Comparison of ENCODE assay signal across 1 cellular context in the genomic region with DNA sequence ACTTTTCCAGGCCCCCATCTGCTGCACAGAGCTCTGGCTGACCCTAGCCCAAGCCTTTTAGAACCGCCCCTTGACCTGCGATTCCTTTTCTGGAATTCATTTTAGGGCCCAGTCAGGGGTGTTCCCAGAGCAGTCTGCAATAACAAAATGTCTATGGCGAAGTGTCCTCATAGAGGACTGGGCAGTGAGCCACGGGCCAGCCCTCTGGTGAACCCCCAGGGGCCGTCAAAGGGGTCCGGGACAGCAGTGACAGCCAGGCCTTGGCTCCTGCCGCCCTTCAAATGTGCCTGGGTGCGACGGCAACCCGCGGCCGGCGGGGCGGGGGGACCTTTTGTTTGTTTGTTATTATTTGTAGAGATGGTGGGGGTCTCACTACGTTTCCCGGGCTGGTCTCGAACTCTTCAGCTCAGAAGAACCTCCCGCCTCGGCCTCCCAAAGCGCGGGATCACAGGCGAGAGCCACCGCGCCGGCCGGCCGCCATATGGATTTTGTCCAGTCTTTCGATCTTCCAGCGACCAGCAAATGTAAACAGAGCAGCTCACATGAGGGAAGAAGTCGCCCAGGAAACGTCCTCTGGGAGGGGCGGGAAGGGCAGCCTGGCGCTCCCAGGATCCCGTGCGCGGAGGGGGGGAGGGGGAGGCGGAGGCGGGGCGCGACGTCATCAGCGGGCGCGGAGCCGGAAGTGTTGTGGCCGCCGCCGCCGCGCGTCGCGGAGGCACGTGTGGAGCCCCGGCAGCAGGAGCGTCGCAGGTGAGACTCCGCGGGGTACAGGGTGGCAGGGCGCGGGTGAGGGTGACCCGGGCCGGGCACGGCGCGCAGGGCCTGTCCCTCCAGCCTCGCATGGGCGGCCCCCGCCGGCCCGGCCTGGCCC.
TF ChIP-seq lines count a peak whose summit lies in the region.

Gene TRMT61A, plus strand, starts transcription at position 685 of the 871 bp plus-strand sequence. CDS start 783 bp downstream, outside the sequence.

TF ChIP-seq in K562, 482 proteins besides CTCF, POLR2A, EP300 and RAD21 (continued from another document and continues in another):
- TF ChIP-seq, protein P1, sequence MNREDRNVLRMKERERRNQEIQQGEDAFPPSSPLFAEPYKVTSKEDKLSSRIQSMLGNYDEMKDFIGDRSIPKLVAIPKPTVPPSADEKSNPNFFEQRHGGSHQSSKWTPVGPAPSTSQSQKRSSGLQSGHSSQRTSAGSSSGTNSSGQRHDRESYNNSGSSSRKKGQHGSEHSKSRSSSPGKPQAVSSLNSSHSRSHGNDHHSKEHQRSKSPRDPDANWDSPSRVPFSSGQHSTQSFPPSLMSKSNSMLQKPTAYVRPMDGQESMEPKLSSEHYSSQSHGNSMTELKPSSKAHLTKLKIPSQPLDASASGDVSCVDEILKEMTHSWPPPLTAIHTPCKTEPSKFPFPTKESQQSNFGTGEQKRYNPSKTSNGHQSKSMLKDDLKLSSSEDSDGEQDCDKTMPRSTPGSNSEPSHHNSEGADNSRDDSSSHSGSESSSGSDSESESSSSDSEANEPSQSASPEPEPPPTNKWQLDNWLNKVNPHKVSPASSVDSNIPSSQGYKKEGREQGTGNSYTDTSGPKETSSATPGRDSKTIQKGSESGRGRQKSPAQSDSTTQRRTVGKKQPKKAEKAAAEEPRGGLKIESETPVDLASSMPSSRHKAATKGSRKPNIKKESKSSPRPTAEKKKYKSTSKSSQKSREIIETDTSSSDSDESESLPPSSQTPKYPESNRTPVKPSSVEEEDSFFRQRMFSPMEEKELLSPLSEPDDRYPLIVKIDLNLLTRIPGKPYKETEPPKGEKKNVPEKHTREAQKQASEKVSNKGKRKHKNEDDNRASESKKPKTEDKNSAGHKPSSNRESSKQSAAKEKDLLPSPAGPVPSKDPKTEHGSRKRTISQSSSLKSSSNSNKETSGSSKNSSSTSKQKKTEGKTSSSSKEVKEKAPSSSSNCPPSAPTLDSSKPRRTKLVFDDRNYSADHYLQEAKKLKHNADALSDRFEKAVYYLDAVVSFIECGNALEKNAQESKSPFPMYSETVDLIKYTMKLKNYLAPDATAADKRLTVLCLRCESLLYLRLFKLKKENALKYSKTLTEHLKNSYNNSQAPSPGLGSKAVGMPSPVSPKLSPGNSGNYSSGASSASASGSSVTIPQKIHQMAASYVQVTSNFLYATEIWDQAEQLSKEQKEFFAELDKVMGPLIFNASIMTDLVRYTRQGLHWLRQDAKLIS (CRISPR knock-in tag; IDR thresholded peaks at IDR 0.05): no peak
- TF ChIP-seq ZNF551 (CRISPR knock-in tag; IDR thresholded peaks at IDR 0.05) (no peak), JUNB (CRISPR knock-in tag; conservative IDR thresholded peaks at IDR 0.05) (no peak), SMARCA4 (IDR thresholded peaks at IDR 0.05) (no peak), ZNF696 (CRISPR knock-in tag; conservative IDR thresholded peaks at IDR 0.05) (no peak), RBM17 (IDR thresholded peaks at IDR 0.05; ENCODE audit: borderline replicate concordance, low read depth, low read length) (no peak), PHF20 (IDR thresholded peaks at IDR 0.05; ENCODE audit: partially characterized antibody) (peak; percentile 43), ZNF146 (CRISPR knock-in tag; IDR thresholded peaks at IDR 0.05; ENCODE audit: unreplicated experiment) (no peak), ZZZ3 (IDR thresholded peaks at IDR 0.05) (no peak), HINFP (tag; conservative IDR thresholded peaks at IDR 0.05; ENCODE audit: low read depth) (no peak), ZNF584 (CRISPR knock-in tag; IDR thresholded peaks at IDR 0.05; ENCODE audit: low read depth) (no peak), PREB (CRISPR knock-in tag; IDR thresholded peaks at IDR 0.05) (no peak), ETS2 (tag; IDR thresholded peaks at IDR 0.05; ENCODE audit: borderline replicate concordance, poor library complexity, severe bottlenecking) (no peak), HEY1 (CRISPR knock-in tag; IDR thresholded peaks at IDR 0.05; ENCODE audit: borderline replicate concordance) (no peak), RB1 (IDR thresholded peaks at IDR 0.05; ENCODE audit: low read depth) (no peak), LARP7 (IDR thresholded peaks at IDR 0.05) (no peak), E2F3 (CRISPR knock-in tag; IDR thresholded peaks at IDR 0.05) (no peak), ZNF384 (IDR thresholded peaks at IDR 0.05; ENCODE audit: low read depth, low read length) (no peak), NR1H2 (CRISPR knock-in tag; IDR thresholded peaks at IDR 0.05) (no peak), LEF1 (IDR thresholded peaks at IDR 0.05) (no peak), TBP (optimal IDR thresholded peaks at IDR 0.05; ENCODE audit: low read depth, low read length) (peak; percentile 56), NCOA2 (IDR thresholded peaks at IDR 0.05; ENCODE audit: partially characterized antibody in 2 of 2) (no peak), MEF2D (tag; conservative IDR thresholded peaks at IDR 0.05; ENCODE audit: low read depth) (no peak), CC2D1A (IDR thresholded peaks at IDR 0.05) (no peak), THRA (IDR thresholded peaks at IDR 0.05) (no peak), ZNF316 (IDR thresholded peaks at IDR 0.05) (no peak), ZEB2 (IDR thresholded peaks at IDR 0.05) (no peak), SMARCC2 (IDR thresholded peaks at IDR 0.05; ENCODE audit: low read depth) (no peak), SREBF1 (IDR thresholded peaks at IDR 0.05; ENCODE audit: borderline replicate concordance, low read depth, low read length) (no peak), CAMTA2 (CRISPR knock-in tag; conservative IDR thresholded peaks at IDR 0.05) (no peak), ILF3 (IDR thresholded peaks at IDR 0.05; ENCODE audit: borderline replicate concordance) (no peak), SAP30 (IDR thresholded peaks at IDR 0.05; ENCODE audit: borderline replicate concordance, insufficient read depth, low read depth, low read length, poor library complexity, severe bottlenecking) (peak; percentile 99), ZNF785 (CRISPR knock-in tag; IDR thresholded peaks at IDR 0.05) (no peak), HBP1 (CRISPR knock-in tag; IDR thresholded peaks at IDR 0.05) (no peak), ZNF3 (CRISPR knock-in tag; IDR thresholded peaks at IDR 0.05) (no peak), TRIM28 (IDR thresholded peaks at IDR 0.05) (no peak)
- TF ChIP-seq, protein P2, sequence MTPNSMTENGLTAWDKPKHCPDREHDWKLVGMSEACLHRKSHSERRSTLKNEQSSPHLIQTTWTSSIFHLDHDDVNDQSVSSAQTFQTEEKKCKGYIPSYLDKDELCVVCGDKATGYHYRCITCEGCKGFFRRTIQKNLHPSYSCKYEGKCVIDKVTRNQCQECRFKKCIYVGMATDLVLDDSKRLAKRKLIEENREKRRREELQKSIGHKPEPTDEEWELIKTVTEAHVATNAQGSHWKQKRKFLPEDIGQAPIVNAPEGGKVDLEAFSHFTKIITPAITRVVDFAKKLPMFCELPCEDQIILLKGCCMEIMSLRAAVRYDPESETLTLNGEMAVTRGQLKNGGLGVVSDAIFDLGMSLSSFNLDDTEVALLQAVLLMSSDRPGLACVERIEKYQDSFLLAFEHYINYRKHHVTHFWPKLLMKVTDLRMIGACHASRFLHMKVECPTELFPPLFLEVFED (CRISPR knock-in tag; conservative IDR thresholded peaks at IDR 0.05): no peak
- TF ChIP-seq, protein P3, sequence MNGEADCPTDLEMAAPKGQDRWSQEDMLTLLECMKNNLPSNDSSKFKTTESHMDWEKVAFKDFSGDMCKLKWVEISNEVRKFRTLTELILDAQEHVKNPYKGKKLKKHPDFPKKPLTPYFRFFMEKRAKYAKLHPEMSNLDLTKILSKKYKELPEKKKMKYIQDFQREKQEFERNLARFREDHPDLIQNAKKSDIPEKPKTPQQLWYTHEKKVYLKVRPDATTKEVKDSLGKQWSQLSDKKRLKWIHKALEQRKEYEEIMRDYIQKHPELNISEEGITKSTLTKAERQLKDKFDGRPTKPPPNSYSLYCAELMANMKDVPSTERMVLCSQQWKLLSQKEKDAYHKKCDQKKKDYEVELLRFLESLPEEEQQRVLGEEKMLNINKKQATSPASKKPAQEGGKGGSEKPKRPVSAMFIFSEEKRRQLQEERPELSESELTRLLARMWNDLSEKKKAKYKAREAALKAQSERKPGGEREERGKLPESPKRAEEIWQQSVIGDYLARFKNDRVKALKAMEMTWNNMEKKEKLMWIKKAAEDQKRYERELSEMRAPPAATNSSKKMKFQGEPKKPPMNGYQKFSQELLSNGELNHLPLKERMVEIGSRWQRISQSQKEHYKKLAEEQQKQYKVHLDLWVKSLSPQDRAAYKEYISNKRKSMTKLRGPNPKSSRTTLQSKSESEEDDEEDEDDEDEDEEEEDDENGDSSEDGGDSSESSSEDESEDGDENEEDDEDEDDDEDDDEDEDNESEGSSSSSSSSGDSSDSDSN (IDR thresholded peaks at IDR 0.05; ENCODE audit: borderline replicate concordance in 1 of 2, low read depth in 2 of 2, low read length in 2 of 2): no peak
- TF ChIP-seq, protein P4, sequence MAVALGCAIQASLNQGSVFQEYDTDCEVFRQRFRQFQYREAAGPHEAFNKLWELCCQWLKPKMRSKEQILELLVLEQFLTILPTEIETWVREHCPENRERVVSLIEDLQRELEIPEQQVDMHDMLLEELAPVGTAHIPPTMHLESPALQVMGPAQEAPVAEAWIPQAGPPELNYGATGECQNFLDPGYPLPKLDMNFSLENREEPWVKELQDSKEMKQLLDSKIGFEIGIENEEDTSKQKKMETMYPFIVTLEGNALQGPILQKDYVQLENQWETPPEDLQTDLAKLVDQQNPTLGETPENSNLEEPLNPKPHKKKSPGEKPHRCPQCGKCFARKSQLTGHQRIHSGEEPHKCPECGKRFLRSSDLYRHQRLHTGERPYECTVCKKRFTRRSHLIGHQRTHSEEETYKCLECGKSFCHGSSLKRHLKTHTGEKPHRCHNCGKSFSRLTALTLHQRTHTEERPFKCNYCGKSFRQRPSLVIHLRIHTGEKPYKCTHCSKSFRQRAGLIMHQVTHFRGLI (CRISPR knock-in tag; IDR thresholded peaks at IDR 0.05): no peak
- TF ChIP-seq, protein P5, sequence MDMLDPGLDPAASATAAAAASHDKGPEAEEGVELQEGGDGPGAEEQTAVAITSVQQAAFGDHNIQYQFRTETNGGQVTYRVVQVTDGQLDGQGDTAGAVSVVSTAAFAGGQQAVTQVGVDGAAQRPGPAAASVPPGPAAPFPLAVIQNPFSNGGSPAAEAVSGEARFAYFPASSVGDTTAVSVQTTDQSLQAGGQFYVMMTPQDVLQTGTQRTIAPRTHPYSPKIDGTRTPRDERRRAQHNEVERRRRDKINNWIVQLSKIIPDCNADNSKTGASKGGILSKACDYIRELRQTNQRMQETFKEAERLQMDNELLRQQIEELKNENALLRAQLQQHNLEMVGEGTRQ (CRISPR knock-in tag; IDR thresholded peaks at IDR 0.05): no peak
- TF ChIP-seq, protein P6, sequence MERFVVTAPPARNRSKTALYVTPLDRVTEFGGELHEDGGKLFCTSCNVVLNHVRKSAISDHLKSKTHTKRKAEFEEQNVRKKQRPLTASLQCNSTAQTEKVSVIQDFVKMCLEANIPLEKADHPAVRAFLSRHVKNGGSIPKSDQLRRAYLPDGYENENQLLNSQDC (CRISPR knock-in tag; IDR thresholded peaks at IDR 0.05): no peak
- TF ChIP-seq, protein P7, sequence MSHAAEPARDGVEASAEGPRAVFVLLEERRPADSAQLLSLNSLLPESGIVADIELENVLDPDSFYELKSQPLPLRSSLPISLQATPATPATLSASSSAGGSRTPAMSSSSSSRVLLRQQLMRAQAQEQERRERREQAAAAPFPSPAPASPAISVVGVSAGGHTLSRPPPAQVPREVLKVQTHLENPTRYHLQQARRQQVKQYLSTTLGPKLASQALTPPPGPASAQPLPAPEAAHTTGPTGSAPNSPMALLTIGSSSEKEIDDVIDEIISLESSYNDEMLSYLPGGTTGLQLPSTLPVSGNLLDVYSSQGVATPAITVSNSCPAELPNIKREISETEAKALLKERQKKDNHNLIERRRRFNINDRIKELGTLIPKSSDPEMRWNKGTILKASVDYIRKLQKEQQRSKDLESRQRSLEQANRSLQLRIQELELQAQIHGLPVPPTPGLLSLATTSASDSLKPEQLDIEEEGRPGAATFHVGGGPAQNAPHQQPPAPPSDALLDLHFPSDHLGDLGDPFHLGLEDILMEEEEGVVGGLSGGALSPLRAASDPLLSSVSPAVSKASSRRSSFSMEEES (CRISPR knock-in tag; IDR thresholded peaks at IDR 0.05): no peak
